Comparison of ENCODE assay signal across 1 cellular context in genomic region chr1:17503146-17503545, GRCh38.
TF ChIP-seq lines count a peak whose summit lies in the region.

No MANE protein-coding gene starts in this region.

TF ChIP-seq in GM23338, 12 proteins besides CTCF, POLR2A, EP300 and RAD21:
- TF ChIP-seq ZNF462 (CRISPR knock-in tag; IDR thresholded peaks at IDR 0.05): no peak
- TF ChIP-seq ETS1 (IDR thresholded peaks at IDR 0.05): no peak
- no peak for TF ChIP-seq ZNF114 (CRISPR knock-in tag; IDR thresholded peaks at IDR 0.05)
- no peak for TF ChIP-seq EZH2phosphoT487 (IDR thresholded peaks at IDR 0.05; ENCODE audit: unreplicated experiment)
- no peak for TF ChIP-seq EZH2 (IDR thresholded peaks at IDR 0.05; ENCODE audit: low read depth, unreplicated experiment)
- no peak for TF ChIP-seq CREB1 (CRISPR knock-in tag; IDR thresholded peaks at IDR 0.05; ENCODE audit: low read depth)
- no peak for TF ChIP-seq JUNB (IDR thresholded peaks at IDR 0.05; ENCODE audit: unreplicated experiment)
- no peak for TF ChIP-seq REST (IDR thresholded peaks at IDR 0.05; ENCODE audit: unreplicated experiment)
- no peak for TF ChIP-seq STAT1 (IDR thresholded peaks at IDR 0.05; ENCODE audit: unreplicated experiment)
- TF ChIP-seq ZNF331 (CRISPR knock-in tag; IDR thresholded peaks at IDR 0.05; ENCODE audit: low read depth): no peak
- TF ChIP-seq NANOG (IDR thresholded peaks at IDR 0.05; ENCODE audit: borderline replicate concordance): no peak
- TF ChIP-seq POLR2AphosphoS5 (IDR thresholded peaks at IDR 0.05; ENCODE audit: low read depth): no peak
TF ChIP-seq in GM23338: peak in this region for 0.
